ENCODE assay signal across 8 cellular contexts in genomic region chr9:95317119-95317892, GRCh38. TPM values are rescaled to one million over a fixed set of nuclear protein-coding genes. Genes with fewer than 3 reads are reported as not detected.
A peak's percentile ranks its signal among the peaks of the same experiment; 100 is the strongest.
DNase-seq lines count a peak whose midpoint lies in the region; ATAC-seq, FAIRE-seq and TF ChIP-seq lines count a peak whose summit lies in the region.

FANCC (minus strand) TSS chr9:95317709; CDS start chr9:95249291, 68,418 bp downstream.

- DNase-seq in C1 segment of cervical spinal cord (lab: John Stamatoyannopoulos, UW) (peak in 13 of 14 donors; percentile 61 to 91 (median 80)), NCI-H69 (lab: John Stamatoyannopoulos, UW) (peak; percentile 98), HepG2 (ENCODE audit: low spot score) (peak; percentile 86)
- peak; percentile 72 to 82 for DNase-seq in activated CD4-positive, alpha-beta T cell treated with anti-CD3 and anti-CD28 coated beads, Interleukin-2, amount 50 U/mL, for 24 hours (ENCODE audit: low read depth in 1 of 2, low spot score in 1 of 2)
- peak; percentile 82 to 86 for DNase-seq in stimulated activated CD4-positive, alpha-beta T cell treated with anti-CD3 and anti-CD28 coated beads, Interleukin-2, amount 100 ng/mL, for 48 hours

- ATAC-seq in GM19324 (IDR thresholded peaks at IDR 0.05; ENCODE audit: low FRiP score, unreplicated experiment) (peak; percentile 80), HG03460 (IDR thresholded peaks at IDR 0.05; ENCODE audit: unreplicated experiment) (peak; percentile 72), HepG2 (peak; percentile 90)

- peaks cover 26% of the 10 kb centered on the region for H3K27me3 Mint-ChIP-seq in dendritic cell treated with granulocyte-macrophage colony-stimulating factor and Interleukin-4, amounts not matched to agents 40 ng/mL and 50 ng/mL, for 4 days

- H3K4me3 Mint-ChIP-seq in dendritic cell treated with granulocyte-macrophage colony-stimulating factor and Interleukin-4, amounts not matched to agents 40 ng/mL and 50 ng/mL, for 4 days: peak within 1 kb of the TSS; percentile 92

- no peak for TF ChIP-seq EP300 in HepG2 (IDR thresholded peaks at IDR 0.05; ENCODE audit: low read depth in 2 of 2, low read length in 2 of 2)
- TF ChIP-seq EP300 in HepG2 (CRISPR knock-in tag; IDR thresholded peaks at IDR 0.05; ENCODE audit: borderline replicate concordance): peak; percentile 52; the same call in 1 of the 2 replicates

- peak within 1 kb of the TSS; percentile 73 to 85 (median 85) for H3K4me3 ChIP-seq in HepG2 (replicated peaks in 1 of 3; ENCODE audit: insufficient read depth in 1 of 3, low read depth in 2 of 3, low read length in 3 of 3)

- peaks cover 64% of the 10 kb centered on the region for H3K4me1 ChIP-seq in HepG2 (ENCODE audit: insufficient read depth, low read length)

- peaks cover 21% of the 10 kb centered on the region for H3K4me1 Mint-ChIP-seq in dendritic cell treated with granulocyte-macrophage colony-stimulating factor and Interleukin-4, amounts not matched to agents 40 ng/mL and 50 ng/mL, for 4 days (ENCODE audit: low read depth)

- no peak for TF ChIP-seq CTCF in HepG2 (CRISPR knock-in tag; IDR thresholded peaks at IDR 0.05)

- peak; percentile 40 for TF ChIP-seq RAD21 in HepG2 (CRISPR knock-in tag; IDR thresholded peaks at IDR 0.05)

- H3K9me3 ChIP-seq in HepG2 (ENCODE audit: low read length): no peaks in the 10 kb centered on the region

- peak within 1 kb of the TSS; percentile 95 for H3K27ac Mint-ChIP-seq in dendritic cell treated with granulocyte-macrophage colony-stimulating factor and Interleukin-4, amounts not matched to agents 40 ng/mL and 50 ng/mL, for 4 days

- no peaks in the 10 kb centered on the region for H3K36me3 ChIP-seq in HepG2 (replicated peaks in 1 of 2; ENCODE audit: control insufficient read depth in 1 of 2, insufficient read depth in 2 of 2, low read length in 2 of 2)

- WGBS in HepG2 (ENCODE audit: low lambda C conversion rate): 1% methylated on average over 36 of the region's 89 CpGs

- no peak within 1 kb of the TSS for H2AFZ ChIP-seq in HepG2 (ENCODE audit: low read length)

- no TSS peak for BruUV-seq in HepG2 (replicated peaks; lab: Mats Ljungman, UMichigan)

- POLR2A ChIA-PET in HepG2 (lab: Yijun Ruan, JAX): interaction anchor here (0.8 to 2.3 kb wide), 3 partner anchors 9 to 192 kb away, joined by 3 to 7 read pairs (median 3); no protein-coding TSS in a partner anchor

- intact Hi-C loops in dendritic cell treated with granulocyte-macrophage colony-stimulating factor and Interleukin-4, amounts not matched to agents 40 ng/mL and 50 ng/mL, for 4 days (cut with micrococcal nuclease): loop anchor here (2.0 to 10.0 kb wide), 2 partner anchors 557 to 591 kb away; partner anchors contain the start of genes AOPEP and ERCC6L2
- intact Hi-C loops in HepG2 (cut with micrococcal nuclease; ENCODE audit: unreplicated experiment): loop anchor here (2.0 to 5.0 kb wide), 3 partner anchors 35 to 195 kb away; no protein-coding TSS in a partner anchor

- peaks cover 7% of the 10 kb centered on the region for H3K36me3 Mint-ChIP-seq in dendritic cell treated with granulocyte-macrophage colony-stimulating factor and Interleukin-4, amounts not matched to agents 40 ng/mL and 50 ng/mL, for 4 days (ENCODE audit: low read depth)

- in situ Hi-C loops in HepG2 (cut with HindIII; ENCODE audit: extremely low pct_ligation_motif_present, low pct_unique_long_range_greater_than_20kb): no loop called here

- FAIRE-seq in HepG2 (lab: Jason Lieb, UNC): no peak

- no peaks in the 10 kb centered on the region for H3K9me3 Mint-ChIP-seq in dendritic cell treated with granulocyte-macrophage colony-stimulating factor and Interleukin-4, amounts not matched to agents 40 ng/mL and 50 ng/mL, for 4 days

- H3K79me2 ChIP-seq in HepG2 (ENCODE audit: insufficient read depth, low read length): peaks cover 34% of the 10 kb centered on the region

- H3K27ac ChIP-seq in HepG2 (ENCODE audit: extremely low read length, insufficient read depth, low read length): peak within 1 kb of the TSS; percentile 100

- H3K9ac ChIP-seq in HepG2 (ENCODE audit: insufficient read depth, low read depth, low read length): peak within 1 kb of the TSS; percentile 98

- TF ChIP-seq POLR2A in HepG2 (IDR thresholded peaks at IDR 0.05; ENCODE audit: insufficient read depth in 1 of 2, low read depth in 2 of 2, low read length in 2 of 2): peak; percentile 57 to 84

- peak within 1 kb of the TSS; percentile 94 for H3K4me2 ChIP-seq in HepG2 (ENCODE audit: low read depth, low read length)

- no peaks in the 10 kb centered on the region for H3K27me3 ChIP-seq in HepG2 (ENCODE audit: control insufficient read depth in 1 of 2, insufficient read depth in 2 of 2, low read length in 2 of 2)

- H4K20me1 ChIP-seq in HepG2 (ENCODE audit: insufficient read depth, low read length): no peaks in the 10 kb centered on the region

- CTCF ChIA-PET in HepG2 (lab: Yijun Ruan, JAX; ENCODE audit: low intra/inter-chr PET ratio, low total read pairs): no interaction called here

TF ChIP-seq in HepG2, 621 proteins besides CTCF, POLR2A, EP300 and RAD21 (continues in another document):
- peak; percentile 70 for TF ChIP-seq ZNF503 (CRISPR knock-in tag; IDR thresholded peaks at IDR 0.05)
- peak; percentile 71; the same call in 1 of the 2 replicates for TF ChIP-seq ZNF724P (CRISPR knock-in tag; IDR thresholded peaks at IDR 0.05; ENCODE audit: borderline replicate concordance)
- TF ChIP-seq GLMP (CRISPR knock-in tag; IDR thresholded peaks at IDR 0.05; ENCODE audit: borderline replicate concordance): no peak
- TF ChIP-seq ZNF205 (CRISPR knock-in tag; IDR thresholded peaks at IDR 0.05): 0 out of 2 replicates have a peak, but pooled peaks have one; percentile 50
- TF ChIP-seq GABPB1 (CRISPR knock-in tag; IDR thresholded peaks at IDR 0.05): peak; percentile 93
- TF ChIP-seq FOXC1 (CRISPR knock-in tag; IDR thresholded peaks at IDR 0.05; ENCODE audit: borderline replicate concordance): peak; percentile 93
- TF ChIP-seq ZNF580 (CRISPR knock-in tag; IDR thresholded peaks at IDR 0.05; ENCODE audit: borderline replicate concordance, low read depth): peak; percentile 60
- TF ChIP-seq AGO2 (optimal IDR thresholded peaks at IDR 0.05; ENCODE audit: low read depth, low read length): peak; percentile 91
- 0 out of 2 replicates have a peak, but pooled peaks have one; percentile 37 for TF ChIP-seq SNAI1 (CRISPR knock-in tag; IDR thresholded peaks at IDR 0.05; ENCODE audit: borderline replicate concordance)
- TF ChIP-seq ELF1 (CRISPR knock-in tag; IDR thresholded peaks at IDR 0.05): peak; percentile 61
- TF ChIP-seq ERF (CRISPR knock-in tag; IDR thresholded peaks at IDR 0.05): peak; percentile 20; the same call in 1 of the 2 replicates
- peak; percentile 36 for TF ChIP-seq AGO1 (IDR thresholded peaks at IDR 0.05; ENCODE audit: low read depth, low read length, poor library complexity, severe bottlenecking)

RNA-seq across cellular contexts. Expression of gene FANCC, which starts in this region (rescaled TPM):
- 7.4 and 11.4 TPM in 2 replicates for total RNA-seq in HepG2 (2016; rRNA removed; fragmentation: Illumina TruSeq; extraction: Trizol)
- total RNA-seq in HepG2 (2016; cell fraction: cytosol; rRNA removed; fragmentation: Illumina TruSeq; extraction: Trizol; ENCODE audit: low read depth): 5.6 and 5.9 TPM in 2 replicates
- 8.0 and 9.7 TPM in 2 replicates for total RNA-seq in HepG2 (2016; cell fraction: insoluble cytoplasmic fraction; rRNA removed; fragmentation: Illumina TruSeq; extraction: Trizol)
- total RNA-seq in HepG2 (2016; cell fraction: membrane; rRNA removed; fragmentation: Illumina TruSeq; extraction: Trizol): 7.2 and 7.7 TPM in 2 replicates
- 23.6 and 26.0 TPM in 2 replicates for total RNA-seq in HepG2 (2016; cell fraction: nucleus; rRNA removed; fragmentation: Illumina TruSeq; extraction: Trizol)
- polyA plus RNA-seq in HepG2 (2011; rRNA removed): 7.3 and 8.6 TPM in 2 replicates
- polyA plus RNA-seq in HepG2 (2011; cell fraction: cytosol; rRNA removed): 5.1 and 5.7 TPM in 2 replicates
- polyA plus RNA-seq in HepG2 (2011; cell fraction: nucleus; rRNA removed): 8.3 and 9.9 TPM in 2 replicates
- 6.4 and 7.4 TPM in 2 replicates for polyA plus RNA-seq in HepG2 (2012)
- polyA plus RNA-seq in HepG2 (2016; cell fraction: cytosol; fragmentation: Illumina TruSeq; extraction: Trizol; ENCODE audit: low read depth): 1.5 and 2.7 TPM in 2 replicates
- polyA plus RNA-seq in HepG2 (2016; cell fraction: insoluble cytoplasmic fraction; fragmentation: Illumina TruSeq; extraction: Trizol; ENCODE audit: low read depth): 14.2 and 14.5 TPM in 2 replicates
- polyA plus RNA-seq in HepG2 (2016; cell fraction: membrane; fragmentation: Illumina TruSeq; extraction: Trizol; ENCODE audit: low read depth): 4.3 and 4.6 TPM in 2 replicates
- polyA plus RNA-seq in HepG2 (2016; cell fraction: nucleus; fragmentation: Illumina TruSeq; extraction: Trizol; ENCODE audit: insufficient read depth, low read depth): 12.6 and 13.6 TPM in 2 replicates
- polyA minus RNA-seq in HepG2 (2011; rRNA and poly(A)+ RNA removed; ENCODE audit: low replicate concordance): 10.0 and 32.5 TPM in 2 replicates
- 6.2 and 7.1 TPM in 2 replicates for polyA minus RNA-seq in HepG2 (2011; cell fraction: cytosol; rRNA and poly(A)+ RNA removed)
- polyA minus RNA-seq in HepG2 (2011; cell fraction: nucleus; rRNA and poly(A)+ RNA removed): 35.4 and 38.5 TPM in 2 replicates

Comparison
In these comparisons a context has a peak if more than half of its experiments do, and no peak if none do; other contexts are left out.
1. Peak in every context shown above with its lines: DNase-seq, ATAC-seq, H3K4me3 ChIP-seq and H3K27ac ChIP-seq.